In genomic region chr3:121747976-121748375, GRCh38 we compare ENCODE assay signal across 13 cellular contexts. TPM values are rescaled to one million over a fixed set of nuclear protein-coding genes. Genes with fewer than 3 reads are reported as not detected.
DNase-seq lines count a peak whose midpoint lies in the region; ATAC-seq, FAIRE-seq and TF ChIP-seq lines count a peak whose summit lies in the region.
"Had no signal": no experiment of that assay in that cellular context is flagged by ENCODE, and none has a peak within 500 bp of the region (broad histone marks: within the 10 kb centered on the region; RNA-seq: fewer than 3 reads in every experiment).

No MANE protein-coding gene starts in this region.

- TF ChIP-seq CTCF in breast epithelium (IDR thresholded peaks at IDR 0.05): no peak
- no peak for TF ChIP-seq CTCF in MCF 10A (IDR thresholded peaks at IDR 0.05; ENCODE audit: unreplicated experiment)
- no peak for TF ChIP-seq CTCF in astrocyte (IDR thresholded peaks at IDR 0.05; ENCODE audit: insufficient read depth, low read depth, low read length)
- no peak for TF ChIP-seq CTCF in liver (IDR thresholded peaks at IDR 0.05; ENCODE audit: low read depth, low read length, missing input control)
- TF ChIP-seq CTCF in upper lobe of left lung (IDR thresholded peaks at IDR 0.05): no peak
- TF ChIP-seq CTCF in GM13976 (IDR thresholded peaks at IDR 0.05; ENCODE audit: borderline replicate concordance, control extremely low read depth, extremely low read depth, insufficient read depth, missing control alignments): no peak

- POLR2A ChIA-PET in MCF 10A (lab: Yijun Ruan, JAX): interaction anchor here (0.6 to 6.1 kb wide), 11 partner anchors 8 to 1399 kb away, joined by 3 to 124 read pairs (median 4); partner anchors contain the start of genes CSTA, FAM162A, LRRC58 and POLQ

- H3K4me3 ChIP-seq in breast epithelium: peak overlapping the region; percentile 75 to 89 (median 86)
- peak overlapping the region; percentile 87 for H3K4me3 ChIP-seq in astrocyte (ENCODE audit: insufficient read depth, low read depth, low read length)
- H3K4me3 ChIP-seq in liver (ENCODE audit: low read depth in 1 of 3, low read length in 3 of 3): peak overlapping the region; percentile 78 to 97 (median 92)
- H3K4me3 ChIP-seq in upper lobe of left lung: peak overlapping the region in 3 of 4 donors; percentile 68 to 82 (median 80)

- H2AFZ ChIP-seq in astrocyte (ENCODE audit: low read depth, low read length): no peak overlapping the region

- FAIRE-seq in astrocyte (lab: Jason Lieb, UNC): no peak

- whole genome bisulfite sequencing in liver: 11% methylated on average over 3 of the region's 3 CpGs
- 23 to 38% methylated on average over 3 of the region's 3 CpGs for WGBS in upper lobe of left lung, 2 donors

- intact Hi-C loops in breast epithelium (cut with DNase I; ENCODE audit: low total_unique reads): no loop called here
- intact Hi-C loops in MCF 10A (cut with micrococcal nuclease): no loop called here

- no peak for TF ChIP-seq EP300 in upper lobe of left lung (IDR thresholded peaks at IDR 0.05)

- H3K9me3 ChIP-seq in breast epithelium (no peaks in the 10 kb centered on the region), astrocyte (ENCODE audit: insufficient read depth, low read depth, low read length) (no peaks in the 10 kb centered on the region), liver (ENCODE audit: control insufficient read depth in 4 of 4, low read length in 3 of 4) (no peaks in the 10 kb centered on the region), upper lobe of left lung (no peaks in the 10 kb centered on the region)

- peak overlapping the region in 1 of 2 donors; percentile 99 for H3K27ac ChIP-seq in breast epithelium
- H3K27ac ChIP-seq in astrocyte (ENCODE audit: low read depth, low read length): peak overlapping the region; percentile 96
- peak overlapping the region in 1 of 2 donors; percentile 96 for H3K27ac ChIP-seq in liver (ENCODE audit: low read depth in 1 of 2, low read length in 2 of 2)
- peak overlapping the region in 1 of 4 donors; percentile 96 for H3K27ac ChIP-seq in upper lobe of left lung

- H3K36me3 ChIP-seq in breast epithelium: no peaks in the 10 kb centered on the region
- H3K36me3 ChIP-seq in astrocyte (ENCODE audit: insufficient read depth, low read length): no peaks in the 10 kb centered on the region
- no peaks in the 10 kb centered on the region for H3K36me3 ChIP-seq in liver (ENCODE audit: control insufficient read depth in 4 of 4, insufficient read depth in 3 of 4, low read depth in 1 of 4, low read length in 3 of 4)
- H3K36me3 ChIP-seq in upper lobe of left lung: no peaks in the 10 kb centered on the region

- ATAC-seq in upper lobe of left lung (ENCODE audit: low FRiP score in 2 of 2) (no peak), HG03196 (IDR thresholded peaks at IDR 0.05; ENCODE audit: unreplicated experiment) (no peak)
- ATAC-seq: activated naive CD8-positive, alpha-beta T cell treated with anti-CD3 and anti-CD28 coated beads, Interleukin-2, amount 50 U/mL, for 24 hours; sciatic nerve had no signal

- H3K4me3 Mint-ChIP-seq in MCF 10A (ENCODE audit: unreplicated experiment): no peak overlapping the region
- H3K4me3 Mint-ChIP-seq in astrocyte (ENCODE audit: unreplicated experiment): no peak overlapping the region
- H3K4me3 Mint-ChIP-seq: activated B cell treated with CpG ODN at 0.5 μM for 24 hours; activated naive CD8-positive, alpha-beta T cell treated with anti-CD3 and anti-CD28 coated beads, Interleukin-2, amount 50 U/mL, for 24 hours; stimulated activated naive CD8-positive, alpha-beta T cell treated with anti-CD3 and anti-CD28 coated beads, Interleukin-15, Interleukin-2, amounts not matched to agents 100 ng/mL and 50 ng/mL, for 24 hours had no signal

- H3K36me3 Mint-ChIP-seq in MCF 10A (ENCODE audit: insufficient read depth, unreplicated experiment): peaks cover 6% of the 10 kb centered on the region
- no peaks in the 10 kb centered on the region for H3K36me3 Mint-ChIP-seq in astrocyte (ENCODE audit: low read depth, unreplicated experiment)

- no peak for TF ChIP-seq POLR2A in breast epithelium (IDR thresholded peaks at IDR 0.05)
- TF ChIP-seq POLR2A in upper lobe of left lung (IDR thresholded peaks at IDR 0.05): no peak

- peaks cover 63% of the 10 kb centered on the region for H3K79me2 ChIP-seq in astrocyte (ENCODE audit: insufficient read depth, low read length)

- H3K4me1 Mint-ChIP-seq in MCF 10A (ENCODE audit: insufficient read depth, unreplicated experiment) (peaks cover 13% of the 10 kb centered on the region), astrocyte (ENCODE audit: low read depth, unreplicated experiment) (peaks cover 4% of the 10 kb centered on the region)

- H3K27me3 Mint-ChIP-seq in MCF 10A (ENCODE audit: insufficient read depth, unreplicated experiment): peaks cover 17% of the 10 kb centered on the region
- H3K27me3 Mint-ChIP-seq in astrocyte (ENCODE audit: low read depth, unreplicated experiment): no peaks in the 10 kb centered on the region
- H3K27me3 Mint-ChIP-seq: activated B cell treated with CpG ODN at 0.5 μM for 24 hours; activated naive CD8-positive, alpha-beta T cell treated with anti-CD3 and anti-CD28 coated beads, Interleukin-2, amount 50 U/mL, for 24 hours had no signal

- no peak overlapping the region for H3K27ac Mint-ChIP-seq in MCF 10A (ENCODE audit: low read depth, unreplicated experiment)
- H3K27ac Mint-ChIP-seq in astrocyte (ENCODE audit: unreplicated experiment): peak overlapping the region; percentile 78
- H3K27ac Mint-ChIP-seq: activated B cell treated with CpG ODN at 0.5 μM for 24 hours; activated naive CD8-positive, alpha-beta T cell treated with anti-CD3 and anti-CD28 coated beads, Interleukin-2, amount 50 U/mL, for 24 hours; stimulated activated naive CD8-positive, alpha-beta T cell treated with anti-CD3 and anti-CD28 coated beads, Interleukin-15, Interleukin-2, amounts not matched to agents 100 ng/mL and 50 ng/mL, for 24 hours had no signal

- in situ Hi-C loops in GM13976 (cut with MboI; ENCODE audit: low sequenced_read_pairs, unreplicated experiment): no loop called here

- BruUV-seq in MCF 10A (replicated peaks; lab: Mats Ljungman, UMichigan): no TSS peak

- H3K27me3 ChIP-seq in breast epithelium (no peaks in the 10 kb centered on the region), astrocyte (ENCODE audit: insufficient read depth, low read length) (no peaks in the 10 kb centered on the region), liver (ENCODE audit: control insufficient read depth in 4 of 4, insufficient read depth in 4 of 4, low read length in 3 of 4) (no peaks in the 10 kb centered on the region), upper lobe of left lung (no peaks in the 10 kb centered on the region)

- peak overlapping the region; percentile 93 for H3K4me2 ChIP-seq in astrocyte (ENCODE audit: low read length)

- DNase-seq in breast epithelium (ENCODE audit: low spot score in 2 of 2) (no peak), MCF 10A (ENCODE audit: unreplicated experiment) (no peak), astrocyte (ENCODE audit: low read depth) (no peak), upper lobe of left lung (no peak), GM13976 (ENCODE audit: low spot score) (no peak), amniotic stem cell (lab: John Stamatoyannopoulos, UW) (no peak)
- DNase-seq: activated B cell treated with CpG ODN at 0.5 μM for 24 hours; activated naive CD8-positive, alpha-beta T cell treated with anti-CD3 and anti-CD28 coated beads, Interleukin-2, amount 50 U/mL, for 24 hours; NCI-H69 had no signal

- H3K4me1 ChIP-seq in breast epithelium (peaks cover 0 to 17% of the 10 kb centered on the region in 2 donors), astrocyte (ENCODE audit: insufficient read depth, low read length) (peaks cover 13% of the 10 kb centered on the region), liver (ENCODE audit: control insufficient read depth in 4 of 4, insufficient read depth in 4 of 4, low read length in 3 of 4) (peaks cover 2 to 31% (median 20%) of the 10 kb centered on the region in 4 donors), upper lobe of left lung (peaks cover 24 to 34% (median 26%) of the 10 kb centered on the region in 4 donors)

- TF ChIP-seq RAD21 in liver (IDR thresholded peaks at IDR 0.05): no peak

- CTCF ChIA-PET in MCF 10A (lab: Yijun Ruan, JAX): interaction anchor here (0.6 to 1.3 kb wide), 4 partner anchors 186 to 1797 kb away, joined by 3 to 5 read pairs (median 4); no protein-coding TSS in a partner anchor

- peaks cover 33% of the 10 kb centered on the region for H4K20me1 ChIP-seq in astrocyte (ENCODE audit: insufficient read depth, low read length)

- H3K9me3 Mint-ChIP-seq in MCF 10A (ENCODE audit: unreplicated experiment): no peaks in the 10 kb centered on the region
- H3K9me3 Mint-ChIP-seq in astrocyte (ENCODE audit: unreplicated experiment): no peaks in the 10 kb centered on the region
- H3K9me3 Mint-ChIP-seq: activated B cell treated with CpG ODN at 0.5 μM for 24 hours; activated naive CD8-positive, alpha-beta T cell treated with anti-CD3 and anti-CD28 coated beads, Interleukin-2, amount 50 U/mL, for 24 hours; stimulated activated naive CD8-positive, alpha-beta T cell treated with anti-CD3 and anti-CD28 coated beads, Interleukin-15, Interleukin-2, amounts not matched to agents 100 ng/mL and 50 ng/mL, for 24 hours had no signal

- peak overlapping the region; percentile 98 for H3K9ac ChIP-seq in astrocyte (ENCODE audit: low read length)
- H3K9ac ChIP-seq in liver (ENCODE audit: low read depth in 1 of 2, low read length in 2 of 2): peak overlapping the region; percentile 83 to 95

TF ChIP-seq in liver, 16 proteins besides CTCF, POLR2A, EP300 and RAD21:
- TF ChIP-seq GABPA (IDR thresholded peaks at IDR 0.05 in 1 of 2, conservative IDR thresholded peaks at IDR 0.05 in 1 of 2) (no peak), HNF4A (conservative IDR thresholded peaks at IDR 0.05) (no peak), FOXA1 (IDR thresholded peaks at IDR 0.05) (no peak), SP1 (IDR thresholded peaks at IDR 0.05) (no peak), FOXA2 (IDR thresholded peaks at IDR 0.05) (no peak)
TF ChIP-seq in liver: peak in this region for 0.

RNA-seq across cellular contexts. Expression of gene GOLGB1, which starts 1.6 kb away (rescaled TPM):
- total RNA-seq in breast epithelium: 100 to 1,000 TPM in 1 of 3 donors, 10 to 100 TPM in 2; 95.4 to 106 (median 95.4) TPM
- 62.4 and 66.9 TPM in 2 replicates for total RNA-seq in MCF 10A (2022)
- total RNA-seq in astrocyte: 76.6 and 80.9 TPM in 2 replicates
- total RNA-seq in liver: 10 to 100 TPM; 29.1 to 58.8 TPM
- 10 to 100 TPM; 10.1 to 36.8 TPM for polyA plus RNA-seq in liver
- 100 to 1,000 TPM in 1 of 6 donors, 10 to 100 TPM in 5; 46.4 to 116 (median 51.8) TPM for total RNA-seq in upper lobe of left lung
